ENCODE assay signal across 1 cellular context in genomic region chr10:69315610-69316312, GRCh38.
TF ChIP-seq lines count a peak whose summit lies in the region.

No MANE protein-coding gene starts in this region.

TF ChIP-seq in IMR-90, 13 proteins besides CTCF, POLR2A, EP300 and RAD21:
- no peak for TF ChIP-seq ELK1 (IDR thresholded peaks at IDR 0.05; ENCODE audit: borderline replicate concordance, low read depth, low read length)
- TF ChIP-seq RCOR1 (IDR thresholded peaks at IDR 0.05; ENCODE audit: insufficient replicate concordance, low read length): no peak
- no peak for TF ChIP-seq MAFK (IDR thresholded peaks at IDR 0.05; ENCODE audit: low read depth, low read length)
- no peak for TF ChIP-seq MXI1 (IDR thresholded peaks at IDR 0.05; ENCODE audit: borderline replicate concordance, low read depth, low read length)
- no peak for TF ChIP-seq USF2 (IDR thresholded peaks at IDR 0.05; ENCODE audit: low read depth, low read length)
- no peak for TF ChIP-seq RFX5 (IDR thresholded peaks at IDR 0.05; ENCODE audit: low read depth, low read length)
- no peak for TF ChIP-seq NFE2L2 (IDR thresholded peaks at IDR 0.05; ENCODE audit: low read depth, low read length)
- TF ChIP-seq MAZ (IDR thresholded peaks at IDR 0.05; ENCODE audit: borderline replicate concordance, low read depth, low read length): no peak
- TF ChIP-seq CEBPB (IDR thresholded peaks at IDR 0.05; ENCODE audit: low read depth, low read length): no peak
- TF ChIP-seq FOS (IDR thresholded peaks at IDR 0.05; ENCODE audit: low read depth, low read length): no peak
- no peak for TF ChIP-seq CHD1 (IDR thresholded peaks at IDR 0.05; ENCODE audit: low read depth, low read length)
- no peak for TF ChIP-seq BHLHE40 (IDR thresholded peaks at IDR 0.05; ENCODE audit: low read depth, low read length)
- no peak for TF ChIP-seq SMC3 (IDR thresholded peaks at IDR 0.05; ENCODE audit: low read depth, low read length)
